1 cellular context compared by ENCODE assay signal in genomic region chr16:84199097-84199496, GRCh38.
TF ChIP-seq lines count a peak whose summit lies in the region.

No MANE protein-coding gene starts in this region.

TF ChIP-seq in H1, 55 proteins besides CTCF, POLR2A, EP300 and RAD21:
- no peak for TF ChIP-seq USF2 (IDR thresholded peaks at IDR 0.05; ENCODE audit: low read length)
- TF ChIP-seq RXRA (IDR thresholded peaks at IDR 0.05; ENCODE audit: insufficient read depth, low read depth, low read length), result no peak
- no peak for TF ChIP-seq KDM5A (IDR thresholded peaks at IDR 0.05; ENCODE audit: low read length)
- no peak for TF ChIP-seq ATF3 (IDR thresholded peaks at IDR 0.05; ENCODE audit: insufficient read depth, low read depth, low read length)
- TF ChIP-seq GTF2F1 (IDR thresholded peaks at IDR 0.05; ENCODE audit: borderline replicate concordance, low read depth, low read length), result no peak
- TF ChIP-seq RBBP5 (IDR thresholded peaks at IDR 0.05; ENCODE audit: borderline replicate concordance, low read depth, low read length), result no peak
- no peak for TF ChIP-seq HDAC6 (IDR thresholded peaks at IDR 0.05; ENCODE audit: low read depth, low read length)
- TF ChIP-seq ZNF274 (IDR thresholded peaks at IDR 0.05; ENCODE audit: borderline replicate concordance, extremely low read depth, low read length), result no peak
- no peak for TF ChIP-seq BCL11A (IDR thresholded peaks at IDR 0.05; ENCODE audit: low read depth in 2 of 2, low read length in 2 of 2)
- no peak for TF ChIP-seq TBP (IDR thresholded peaks at IDR 0.05; ENCODE audit: low read depth, low read length)
- TF ChIP-seq RNF2 (IDR thresholded peaks at IDR 0.05; ENCODE audit: borderline replicate concordance, low read depth, low read length, missing control alignments, poor library complexity, severe bottlenecking), result no peak
- TF ChIP-seq SIN3A (conservative IDR thresholded peaks at IDR 0.05 in 1 of 2, IDR thresholded peaks at IDR 0.05 in 1 of 2; ENCODE audit: low read depth in 1 of 2, low read length in 2 of 2), result no peak
